ENCODE assay signal across 29 cellular contexts in the genomic region with DNA sequence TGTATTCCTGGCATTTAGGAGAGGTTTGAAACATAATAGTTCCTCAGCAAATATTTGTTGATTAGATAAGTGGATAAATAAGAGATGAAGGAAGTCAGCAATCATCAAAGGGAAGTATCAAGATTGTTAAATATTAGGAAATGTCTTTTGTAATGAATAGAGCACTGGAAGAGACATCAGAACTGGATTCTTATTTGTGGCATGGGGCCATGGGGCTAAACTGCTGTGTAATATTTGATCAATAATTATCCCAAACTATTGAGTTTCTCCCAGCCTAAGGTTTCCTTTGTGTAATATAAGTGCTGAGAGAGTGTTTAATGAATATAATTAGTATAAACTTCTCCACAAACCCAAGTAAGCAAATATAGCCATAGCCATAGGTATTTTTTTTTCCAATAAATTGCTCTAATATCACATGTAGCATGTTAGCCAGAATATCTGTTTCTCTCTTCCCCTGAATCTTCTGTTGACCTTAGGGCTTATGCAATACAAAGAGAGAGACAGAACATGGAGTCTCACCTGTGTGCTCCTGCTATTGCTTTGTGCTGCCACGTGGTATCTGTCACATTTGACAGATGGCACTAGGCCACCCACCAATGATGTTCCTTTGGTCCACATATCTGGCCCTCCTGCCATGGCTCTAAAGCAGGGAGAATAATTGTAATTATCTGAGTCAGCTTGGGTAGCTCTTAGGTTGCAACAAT.
"Had no signal": no experiment of that assay in that cellular context is flagged by ENCODE, and none has a peak within 500 bp of the region (broad histone marks: within the 10 kb centered on the region; RNA-seq: fewer than 3 reads in every experiment).

No MANE protein-coding gene starts in this region.

- ATAC-seq: activated T-helper 17 cell treated with anti-CD3 and anti-CD28 coated beads, Interleukin-2, amount 50 U/mL, for 72 hours; gastroesophageal sphincter; lower lobe of right lung; naive thymus-derived CD8-positive, alpha-beta T cell; pancreas; stimulated activated effector memory CD8-positive, alpha-beta T cell treated with anti-CD3 and anti-CD28 coated beads, Interleukin-12 subunit alpha, Interleukin-12 subunit beta, amount 100 ng/mL, for 72 hours; WTC11 had no signal

- DNase-seq: activated CD4-positive, alpha-beta memory T cell treated with anti-CD3 and anti-CD28 coated beads, Interleukin-2, amount 10 ng/mL, durations not matched to agents 7 days and 5 days; activated CD4-positive, alpha-beta T cell treated with anti-CD3 and anti-CD28 coated beads for 1 hour; activated CD4-positive, alpha-beta T cell treated with anti-CD3 and anti-CD28 coated beads, Interleukin-2, amount 10 ng/mL, durations not matched to agents 7 days and 5 days; activated CD8-positive, alpha-beta memory T cell treated with anti-CD3 and anti-CD28 coated beads, Interleukin-2, amount 50 U/mL, for 48 hours; activated gamma-delta T cell treated with Interleukin-2 at 50 U/mL for 16 hours; activated naive CD4-positive, alpha-beta T cell treated with anti-CD3 and anti-CD28 coated beads, Interleukin-2, amount 50 U/mL, for 16 hours; activated T-cell treated with anti-CD3 and anti-CD28 coated beads, Interleukin-2, amount 50 U/mL, for 24 hours; amygdala; central memory CD4-positive, alpha-beta T cell; hypothalamus; immature natural killer cell; kidney; lower lobe of right lung; mesenchymal stem cell; naive thymus-derived CD8-positive, alpha-beta T cell; nucleus accumbens; pancreas; retina; sigmoid colon; small intestine; stimulated activated CD4-positive, alpha-beta T cell treated with anti-CD3 and anti-CD28 coated beads, Interleukin-4, amount 100 ng/mL, for 24 hours had no signal

- H3K4me3 ChIP-seq: breast epithelium, gastroesophageal sphincter, lower lobe of right lung, pancreas, prostate gland, sigmoid colon, upper lobe of left lung, vagina had no signal

- H3K4me1 ChIP-seq: breast epithelium, gastroesophageal sphincter, lower lobe of right lung, pancreas, prostate gland, sigmoid colon, upper lobe of left lung, vagina had no signal

- H3K9me3 ChIP-seq: gastroesophageal sphincter, lower lobe of right lung, pancreas, prostate gland, sigmoid colon, vagina had no signal

- H3K36me3 ChIP-seq: breast epithelium, gastroesophageal sphincter, lower lobe of right lung, pancreas, prostate gland, sigmoid colon, upper lobe of left lung, vagina had no signal

- H3K27ac ChIP-seq: breast epithelium, gastroesophageal sphincter, lower lobe of right lung, pancreas, prostate gland, sigmoid colon, upper lobe of left lung, vagina had no signal

- H3K27me3 ChIP-seq: breast epithelium, gastroesophageal sphincter, pancreas, sigmoid colon, upper lobe of left lung, vagina had no signal
